Comparison of ENCODE assay signal across 8 cellular contexts in the genomic region with DNA sequence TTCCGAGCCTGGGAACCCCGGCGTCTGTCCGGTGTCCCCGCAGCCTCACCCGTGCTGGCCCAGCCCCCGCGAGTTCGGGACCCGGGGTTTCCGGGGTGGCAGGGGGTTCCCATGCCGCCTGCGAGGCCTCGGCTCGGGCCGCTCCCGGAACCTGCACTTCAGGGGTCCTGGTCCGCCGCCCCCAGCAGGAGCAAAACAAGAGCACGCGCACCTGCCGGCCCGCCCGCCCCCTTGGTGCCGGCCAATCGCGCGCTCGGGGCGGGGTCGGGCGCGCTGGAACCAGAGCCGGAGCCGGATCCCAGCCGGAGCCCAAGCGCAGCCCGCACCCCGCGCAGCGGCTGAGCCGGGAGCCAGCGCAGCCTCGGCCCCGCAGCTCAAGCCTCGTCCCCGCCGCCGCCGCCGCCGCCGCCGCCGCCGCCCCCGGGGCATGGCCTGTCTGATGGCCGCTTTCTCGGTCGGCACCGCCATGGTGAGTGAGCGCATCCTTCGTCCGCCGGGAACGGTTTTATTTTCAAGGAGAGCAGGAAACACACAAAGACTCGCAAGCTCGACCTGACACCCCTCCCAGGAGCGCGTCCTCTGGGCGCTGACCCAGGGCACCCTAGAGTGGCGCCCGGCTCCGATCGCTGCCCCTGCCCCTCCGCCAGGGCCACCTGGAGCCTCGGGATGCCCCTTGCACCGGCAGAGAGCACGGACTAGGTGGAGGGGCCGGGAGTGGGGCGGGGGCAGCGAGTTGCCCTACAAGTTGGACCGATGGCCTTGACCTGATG. TPM values are rescaled to one million over a fixed set of nuclear protein-coding genes. Genes with fewer than 3 reads are reported as not detected.
DNase-seq lines count a peak whose midpoint lies in the region; ATAC-seq, FAIRE-seq and TF ChIP-seq lines count a peak whose summit lies in the region.

A gene (plus strand): TSS at position 305 of the 770 bp plus-strand sequence. CDS start 123 bp downstream, at position 428.

- intact Hi-C loops in activated CD8-positive, alpha-beta T cell treated with anti-CD3 and anti-CD28 coated beads for 36 hours (cut with micrococcal nuclease), result no loop called here
- intact Hi-C loops in endothelial cell of umbilical vein (cut with micrococcal nuclease), result loop anchor here (1.0 kb wide), 1 partner anchor 9 kb away; no protein-coding TSS in a partner anchor

- peaks cover 3% of the 10 kb centered on the region for H3K9me3 Mint-ChIP-seq in activated CD8-positive, alpha-beta T cell treated with anti-CD3 and anti-CD28 coated beads for 36 hours

- POLR2A ChIA-PET in activated CD8-positive, alpha-beta T cell treated with anti-CD3 and anti-CD28 coated beads for 36 hours (lab: Charles Lee), result interaction anchor here (0.7 to 4.6 kb wide), 8 partner anchors 9 to 33 kb away, joined by 3 to 110 read pairs (median 6); no protein-coding TSS in a partner anchor
- POLR2A ChIA-PET in endothelial cell of umbilical vein (lab: Charles Lee), result interaction anchor here (2.0 kb wide), 1 partner anchor 9 kb away, joined by 5 read pairs; no protein-coding TSS in a partner anchor

- BruUV-seq in endothelial cell of umbilical vein (replicated peaks; lab: Mats Ljungman, UMichigan), result no TSS peak

- peak; percentile 50 for ATAC-seq in activated CD8-positive, alpha-beta T cell treated with anti-CD3 and anti-CD28 coated beads for 36 hours
- no peak for ATAC-seq in GM19452 (IDR thresholded peaks at IDR 0.05; ENCODE audit: unreplicated experiment)

- H3K9me3 ChIP-seq in ES-I3 (ENCODE audit: control insufficient read depth, insufficient read depth, low read length) (peaks cover 2% of the 10 kb centered on the region; the same call in 1 of the 2 replicates), endothelial cell of umbilical vein (replicated peaks; ENCODE audit: control insufficient read depth, insufficient read depth, low read length) (no peaks in the 10 kb centered on the region), mononuclear cell (ENCODE audit: low read depth, low read length) (no peaks in the 10 kb centered on the region)

- peak within 1 kb of the TSS; percentile 53 to 65 (median 63) for H3K4me3 ChIP-seq in endothelial cell of umbilical vein (replicated peaks in 1 of 3; ENCODE audit: insufficient read depth in 1 of 3, low read depth in 1 of 3, low read length in 3 of 3)
- peak within 1 kb of the TSS; percentile 65 for H3K4me3 ChIP-seq in mononuclear cell (ENCODE audit: low read length)

- H3K9me1 ChIP-seq in endothelial cell of umbilical vein (replicated peaks; ENCODE audit: control insufficient read depth, extremely low read depth, insufficient read depth, low read length), result no peaks in the 10 kb centered on the region

- CTCF ChIA-PET in activated CD8-positive, alpha-beta T cell treated with anti-CD3 and anti-CD28 coated beads for 36 hours (lab: Charles Lee), result interaction anchor here (1.1 to 3.1 kb wide), 7 partner anchors 10 to 42 kb away, joined by 3 to 24 read pairs (median 10); no protein-coding TSS in a partner anchor
- CTCF ChIA-PET in endothelial cell of umbilical vein (lab: Charles Lee), result interaction anchor here (0.7 to 4.6 kb wide), 6 partner anchors 15 to 73 kb away, joined by 4 to 29 read pairs (median 8); no protein-coding TSS in a partner anchor

- peak; percentile 47 for FAIRE-seq in endothelial cell of umbilical vein (lab: Jason Lieb, UNC)

- no peaks in the 10 kb centered on the region for H3K27me3 Mint-ChIP-seq in activated CD8-positive, alpha-beta T cell treated with anti-CD3 and anti-CD28 coated beads for 36 hours

- H3K4me3 Mint-ChIP-seq in activated CD8-positive, alpha-beta T cell treated with anti-CD3 and anti-CD28 coated beads for 36 hours, result peak within 1 kb of the TSS; percentile 85

- H3K27ac Mint-ChIP-seq in activated CD8-positive, alpha-beta T cell treated with anti-CD3 and anti-CD28 coated beads for 36 hours, result peak within 1 kb of the TSS; percentile 91

- no peaks in the 10 kb centered on the region for H3K36me3 Mint-ChIP-seq in activated CD8-positive, alpha-beta T cell treated with anti-CD3 and anti-CD28 coated beads for 36 hours (ENCODE audit: low read depth)

- no peaks in the 10 kb centered on the region for H4K20me1 ChIP-seq in endothelial cell of umbilical vein (replicated peaks; ENCODE audit: control insufficient read depth, extremely low read depth, insufficient read depth, low read length)

- H3K4me1 ChIP-seq in ES-I3 (ENCODE audit: insufficient read depth, low read length) (peaks cover 2% of the 10 kb centered on the region; the same call in 1 of the 2 replicates), endothelial cell of umbilical vein (ENCODE audit: control insufficient read depth, extremely low read depth, insufficient read depth, low read length) (peaks cover 24% of the 10 kb centered on the region), mononuclear cell (ENCODE audit: insufficient read depth, low read length) (peaks cover 35% of the 10 kb centered on the region)

- H3K36me3 ChIP-seq in ES-I3 (ENCODE audit: insufficient read depth, low read length) (no peaks in the 10 kb centered on the region), endothelial cell of umbilical vein (ENCODE audit: control insufficient read depth in 2 of 2, extremely low read depth in 1 of 2, insufficient read depth in 2 of 2, low read length in 2 of 2) (no peaks in the 10 kb centered on the region)

- TF ChIP-seq CTCF in activated CD8-positive, alpha-beta T cell treated with anti-CD3 and anti-CD28 coated beads for 36 hours (IDR thresholded peaks at IDR 0.05), result no peak
- TF ChIP-seq CTCF in endothelial cell of umbilical vein (IDR thresholded peaks at IDR 0.05; ENCODE audit: extremely low read depth in 1 of 2, insufficient read depth in 1 of 2, low read depth in 1 of 2, low read length in 2 of 2), result no peak

- dilution Hi-C loops in endothelial cell of umbilical vein (cut with MboI; ENCODE audit: extremely low pct_ligation_motif_present, low sequenced_read_pairs), result no loop called here

- H3K27me3 ChIP-seq in endothelial cell of umbilical vein (ENCODE audit: control insufficient read depth in 2 of 2, insufficient read depth in 2 of 2, low read length in 2 of 2), result peaks cover 2 to 6% of the 10 kb centered on the region in 2 experiments
- H3K27me3 ChIP-seq in mononuclear cell (ENCODE audit: insufficient read depth, low read length), result no peaks in the 10 kb centered on the region

- H3K79me2 ChIP-seq in endothelial cell of umbilical vein (ENCODE audit: control insufficient read depth, insufficient read depth, low read length), result no peaks in the 10 kb centered on the region

- peak within 1 kb of the TSS; percentile 53 for H3K27ac ChIP-seq in endothelial cell of umbilical vein (ENCODE audit: insufficient read depth, low read depth, low read length)

- peak within 1 kb of the TSS; percentile 84 for H2AFZ ChIP-seq in endothelial cell of umbilical vein (ENCODE audit: low read depth, low read length)

- TF ChIP-seq POLR2A in endothelial cell of umbilical vein (IDR thresholded peaks at IDR 0.05; ENCODE audit: low read depth, low read length), result no peak

- H3K4me2 ChIP-seq in endothelial cell of umbilical vein (ENCODE audit: insufficient read depth, low read length), result peak within 1 kb of the TSS; percentile 95

- peaks cover 20% of the 10 kb centered on the region for H3K4me1 Mint-ChIP-seq in activated CD8-positive, alpha-beta T cell treated with anti-CD3 and anti-CD28 coated beads for 36 hours (ENCODE audit: low read depth)

- peak; percentile 8 for DNase-seq in NCI-H128 (lab: John Stamatoyannopoulos, UW; ENCODE audit: unreplicated experiment)
- DNase-seq in activated CD8-positive, alpha-beta T cell treated with anti-CD3 and anti-CD28 coated beads for 36 hours, result peak; percentile 56
- peak; percentile 18 for DNase-seq in endothelial cell of umbilical vein (ENCODE audit: low read depth, low spot score)
- peak; percentile 42 for DNase-seq in superior temporal gyrus (ENCODE audit: extremely low spot score)
- DNase-seq in NCI-H446 treated with DMSO at 0.1 percent for 48 hours (lab: John Stamatoyannopoulos, UW), result no peak

- H3K9ac ChIP-seq in ES-I3 (ENCODE audit: low read depth, low read length) (peak within 1 kb of the TSS; percentile 47; the same call in 1 of the 2 replicates), endothelial cell of umbilical vein (replicated peaks; ENCODE audit: extremely low read depth, insufficient read depth, low read length) (peak within 1 kb of the TSS; percentile 75)

TF ChIP-seq in endothelial cell of umbilical vein, 7 proteins besides CTCF, POLR2A, EP300 and RAD21:
- TF ChIP-seq JUN (IDR thresholded peaks at IDR 0.05; ENCODE audit: borderline replicate concordance, insufficient read depth, insufficient read length, low read depth) (no peak), MYC (IDR thresholded peaks at IDR 0.05; ENCODE audit: low read depth, low read length) (no peak), FOS (IDR thresholded peaks at IDR 0.05; ENCODE audit: borderline replicate concordance, insufficient read depth, low read length) (no peak), GATA2 (IDR thresholded peaks at IDR 0.05; ENCODE audit: insufficient read depth, insufficient read length, low read depth, low read length) (no peak)
- TF ChIP-seq, protein P1, sequence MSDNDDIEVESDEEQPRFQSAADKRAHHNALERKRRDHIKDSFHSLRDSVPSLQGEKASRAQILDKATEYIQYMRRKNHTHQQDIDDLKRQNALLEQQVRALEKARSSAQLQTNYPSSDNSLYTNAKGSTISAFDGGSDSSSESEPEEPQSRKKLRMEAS (IDR thresholded peaks at IDR 0.05; ENCODE audit: insufficient read depth, insufficient read length), result no peak

RNA-seq across cellular contexts. Expression of the gene that starts here (rescaled TPM):
- 10 to 100 TPM; 12.1 to 12.7 TPM for total RNA-seq in activated CD8-positive, alpha-beta T cell treated with anti-CD3 and anti-CD28 coated beads for 36 hours
- 19.6 and 21.2 TPM in 2 replicates for total RNA-seq in endothelial cell of umbilical vein
- 6.7 and 8.4 TPM in 2 replicates for polyA plus RNA-seq in endothelial cell of umbilical vein
- polyA plus RNA-seq in endothelial cell of umbilical vein (2011; cell fraction: cytosol; rRNA removed), result 6.9 and 7.6 TPM in 2 replicates
- 12.5 and 13.7 TPM in 2 replicates for polyA plus RNA-seq in endothelial cell of umbilical vein (2011; cell fraction: nucleus; rRNA removed)
- polyA plus RNA-seq in endothelial cell of umbilical vein (2012), result 18.8 and 40.1 TPM in 2 replicates
- polyA minus RNA-seq in endothelial cell of umbilical vein, result 9.5 and 12.1 TPM in 2 replicates
- 4.0 TPM for polyA minus RNA-seq in endothelial cell of umbilical vein (2011; cell fraction: cytosol; rRNA and poly(A)+ RNA removed)
- polyA minus RNA-seq in endothelial cell of umbilical vein (2011; cell fraction: nucleus; rRNA and poly(A)+ RNA removed), result 9.3 and 9.7 TPM in 2 replicates
- 33.0 TPM for total RNA-seq in mononuclear cell
